In genomic region chr19:55384576-55385235, GRCh38 we compare ENCODE assay signal across 8 cellular contexts. TPM values are rescaled to one million over a fixed set of nuclear protein-coding genes. Genes with fewer than 3 reads are reported as not detected.
DNase-seq lines count a peak whose midpoint lies in the region; ATAC-seq and TF ChIP-seq lines count a peak whose summit lies in the region.

No MANE protein-coding gene starts in this region.

- peak overlapping the region; percentile 84 for H3K4me3 ChIP-seq in ACC112 (ENCODE audit: low read depth, low read length)
- H3K4me3 ChIP-seq in cardiac muscle cell = peak overlapping the region; percentile 89
- H3K4me3 ChIP-seq in retinal pigment epithelial cell (ENCODE audit: low read length) = peak overlapping the region; percentile 100

- DNase-seq in NCI-H1694 treated with DMSO at 0.1 percent for 48 hours (lab: John Stamatoyannopoulos, UW) = peak; percentile 36
- no peak for DNase-seq in cardiac muscle cell (ENCODE audit: low read depth in 1 of 2, low spot score in 1 of 2)
- no peak for DNase-seq in retinal pigment epithelial cell (ENCODE audit: low read depth)
- no peak for DNase-seq in iPS-NIHi11 (ENCODE audit: low spot score)

- H3K27me3 ChIP-seq in ACC112 (ENCODE audit: insufficient read depth, low read length) (no peaks in the 10 kb centered on the region), cardiac muscle cell (no peaks in the 10 kb centered on the region)

- no peaks in the 10 kb centered on the region for H3K9me3 ChIP-seq in cardiac muscle cell (ENCODE audit: low read depth)

- no peak for TF ChIP-seq CTCF in cardiac muscle cell (IDR thresholded peaks at IDR 0.05; ENCODE audit: low read depth, low read length)
- no peak for TF ChIP-seq CTCF in retinal pigment epithelial cell (conservative IDR thresholded peaks at IDR 0.05; ENCODE audit: low read depth, low read length)

- H3K27me3 Mint-ChIP-seq in activated T-helper 17 cell treated with anti-CD3 and anti-CD28 coated beads, Interleukin-2, amount 50 U/mL, for 72 hours = no peaks in the 10 kb centered on the region

- H3K27ac ChIP-seq in ACC112 (ENCODE audit: low read depth, low read length) (peak overlapping the region; percentile 82; the same call in 1 of the 2 replicates), cardiac muscle cell (peak overlapping the region; percentile 62)

- peak overlapping the region; percentile 100 for H3K27ac Mint-ChIP-seq in activated T-helper 17 cell treated with anti-CD3 and anti-CD28 coated beads, Interleukin-2, amount 50 U/mL, for 72 hours

- peaks cover 39% of the 10 kb centered on the region for H3K79me2 ChIP-seq in ACC112 (ENCODE audit: control insufficient read depth, insufficient read depth, low read length, unreplicated experiment)

- H2AFZ ChIP-seq in ACC112 (ENCODE audit: low read length, unreplicated experiment) = no peak overlapping the region

- peak overlapping the region; percentile 100 for H3K4me3 Mint-ChIP-seq in activated T-helper 17 cell treated with anti-CD3 and anti-CD28 coated beads, Interleukin-2, amount 50 U/mL, for 72 hours

- H3K9me3 Mint-ChIP-seq in activated T-helper 17 cell treated with anti-CD3 and anti-CD28 coated beads, Interleukin-2, amount 50 U/mL, for 72 hours = no peaks in the 10 kb centered on the region

- H3K36me3 ChIP-seq in ACC112 (ENCODE audit: insufficient read depth, low read length) (peaks cover 17% of the 10 kb centered on the region; the same call in 1 of the 2 replicates), cardiac muscle cell (peaks cover 22% of the 10 kb centered on the region)

- ATAC-seq in GM18909 (IDR thresholded peaks at IDR 0.05; ENCODE audit: poor library complexity, unreplicated experiment) (peak; percentile 2), HG02759 (IDR thresholded peaks at IDR 0.05; ENCODE audit: unreplicated experiment) (no peak)
- ATAC-seq in activated T-helper 17 cell treated with anti-CD3 and anti-CD28 coated beads, Interleukin-2, amount 50 U/mL, for 72 hours (replicated peaks) = peak; percentile 10

- H3K36me3 Mint-ChIP-seq in activated T-helper 17 cell treated with anti-CD3 and anti-CD28 coated beads, Interleukin-2, amount 50 U/mL, for 72 hours (ENCODE audit: low read depth) = peaks cover 47% of the 10 kb centered on the region

- H3K4me1 ChIP-seq in ACC112 (ENCODE audit: control insufficient read depth, insufficient read depth, low read length, unreplicated experiment) (peaks cover 14% of the 10 kb centered on the region), cardiac muscle cell (ENCODE audit: low read depth) (peaks cover 20% of the 10 kb centered on the region)

- peaks cover 19% of the 10 kb centered on the region for H3K4me1 Mint-ChIP-seq in activated T-helper 17 cell treated with anti-CD3 and anti-CD28 coated beads, Interleukin-2, amount 50 U/mL, for 72 hours

RNA-seq across cellular contexts. Expression of gene TMEM238, which starts 0.6 kb away (rescaled TPM):
- total RNA-seq in activated T-helper 17 cell treated with anti-CD3 and anti-CD28 coated beads, Interleukin-2, amount 50 U/mL, for 72 hours = 10 to 100 TPM in 1 of 2 donors, 1 to 10 TPM in 1; 7.2 to 11.5 TPM
- total RNA-seq in cardiac muscle cell = 0.27 and 0.35 TPM in 2 replicates
- 1.7 and 4.0 TPM in 2 replicates for polyA plus RNA-seq in cardiac muscle cell

RNA-seq across cellular contexts. Expression of gene RPL28, which starts 1.0 kb away (rescaled TPM):
- 1,000 to 10,000 TPM; 2,155 to 2,438 TPM for total RNA-seq in activated T-helper 17 cell treated with anti-CD3 and anti-CD28 coated beads, Interleukin-2, amount 50 U/mL, for 72 hours
- 757 and 1,325 TPM in 2 replicates for total RNA-seq in cardiac muscle cell
- polyA plus RNA-seq in cardiac muscle cell = 273 and 320 TPM in 2 replicates

RNA-seq across cellular contexts. Expression of gene TMEM190, which starts 8.1 kb away (rescaled TPM):
- not detected for total RNA-seq in activated T-helper 17 cell treated with anti-CD3 and anti-CD28 coated beads, Interleukin-2, amount 50 U/mL, for 72 hours
- total RNA-seq in cardiac muscle cell = not detected in 2 replicates
- polyA plus RNA-seq in cardiac muscle cell = 0.85 and 1.3 TPM in 2 replicates

RNA-seq across cellular contexts. Expression of gene IL11, which starts 14.4 kb away (rescaled TPM):
- under 1 TPM; 0.15 to 0.95 TPM for total RNA-seq in activated T-helper 17 cell treated with anti-CD3 and anti-CD28 coated beads, Interleukin-2, amount 50 U/mL, for 72 hours
- total RNA-seq in cardiac muscle cell = 0.12 and 0.49 TPM in 2 replicates
- polyA plus RNA-seq in cardiac muscle cell = 0.72 TPM in 1 of 2 replicates, not detected in the other

RNA-seq across cellular contexts. Expression of gene GARIN5B, which starts 21.6 kb away (rescaled TPM):
- total RNA-seq in activated T-helper 17 cell treated with anti-CD3 and anti-CD28 coated beads, Interleukin-2, amount 50 U/mL, for 72 hours = not detected
- not detected in 2 replicates for total RNA-seq in cardiac muscle cell
- polyA plus RNA-seq in cardiac muscle cell = not detected in 2 replicates
